8 cellular contexts compared by ENCODE assay signal in genomic region chr3:107810195-107811071, GRCh38.
DNase-seq lines count a peak whose midpoint lies in the region; ATAC-seq and TF ChIP-seq lines count a peak whose summit lies in the region.
"Had no signal": no experiment of that assay in that cellular context is flagged by ENCODE, and none has a peak within 500 bp of the region (broad histone marks: within the 10 kb centered on the region; RNA-seq: fewer than 3 reads in every experiment).

No MANE protein-coding gene starts in this region.

- H3K27me3 Mint-ChIP-seq in activated B cell treated with CpG ODN at 0.5 μM for 24 hours (no peaks in the 10 kb centered on the region), Caco-2 (ENCODE audit: insufficient read depth, unreplicated experiment) (peaks cover 3% of the 10 kb centered on the region)

- H3K9me3 ChIP-seq in Caco-2 = no peaks in the 10 kb centered on the region
- H3K9me3 ChIP-seq: ascending aorta had no signal

- ATAC-seq in GM19468 (IDR thresholded peaks at IDR 0.05; ENCODE audit: extremely low read depth, unreplicated experiment) (peak; percentile 33), HG03469 (IDR thresholded peaks at IDR 0.05; ENCODE audit: unreplicated experiment) (peak; percentile 49), activated B cell treated with CpG ODN at 0.5 μM for 24 hours (ENCODE audit: low read depth) (peak; percentile 45)

- H3K4me1 ChIP-seq in Caco-2 = no peaks in the 10 kb centered on the region

- H3K27me3 ChIP-seq in Caco-2 (replicated peaks; ENCODE audit: control insufficient read depth, insufficient read depth, low read length) = no peaks in the 10 kb centered on the region
- H3K27me3 ChIP-seq: ascending aorta had no signal

- intact Hi-C loops in activated B cell treated with CpG ODN at 0.5 μM for 24 hours (cut with micrococcal nuclease) = loop anchor here (5.0 kb wide), 1 partner anchor 117 kb away; no protein-coding TSS in a partner anchor
- intact Hi-C loops in Caco-2 (cut with micrococcal nuclease; ENCODE audit: unreplicated experiment) = no loop called here

- peaks cover 15% of the 10 kb centered on the region for H3K4me1 Mint-ChIP-seq in activated B cell treated with CpG ODN at 0.5 μM for 24 hours
- H3K4me1 Mint-ChIP-seq in Caco-2 (ENCODE audit: low read depth, unreplicated experiment) = peaks cover 5% of the 10 kb centered on the region

- POLR2A ChIA-PET in activated B cell treated with CpG ODN at 0.5 μM for 24 hours (lab: Charles Lee) = no interaction called here
- POLR2A ChIA-PET in Caco-2 (lab: Charles Lee) = no interaction called here

- H3K4me3 Mint-ChIP-seq in activated B cell treated with CpG ODN at 0.5 μM for 24 hours (no peak overlapping the region), Caco-2 (ENCODE audit: unreplicated experiment) (no peak overlapping the region)

- H3K9me3 Mint-ChIP-seq in activated B cell treated with CpG ODN at 0.5 μM for 24 hours (no peaks in the 10 kb centered on the region), Caco-2 (ENCODE audit: unreplicated experiment) (no peaks in the 10 kb centered on the region)

- H3K36me3 ChIP-seq in Caco-2 (ENCODE audit: control insufficient read depth, insufficient read depth, low read length) = no peaks in the 10 kb centered on the region

- CTCF ChIA-PET in activated B cell treated with CpG ODN at 0.5 μM for 24 hours (lab: Charles Lee) (no interaction called here), Caco-2 (lab: Charles Lee) (no interaction called here)

- TF ChIP-seq CTCF in activated B cell treated with CpG ODN at 0.5 μM for 24 hours (IDR thresholded peaks at IDR 0.05) (no peak), Caco-2 (IDR thresholded peaks at IDR 0.05; ENCODE audit: insufficient read depth in 1 of 2, low read depth in 1 of 2, low read length in 1 of 2, severe bottlenecking in 1 of 2, unreplicated experiment in 1 of 2) (no peak)

- H3K27ac Mint-ChIP-seq in activated B cell treated with CpG ODN at 0.5 μM for 24 hours (peak overlapping the region; percentile 53), Caco-2 (ENCODE audit: unreplicated experiment) (no peak overlapping the region)

- BruUV-seq in Caco-2 (replicated peaks; lab: Mats Ljungman, UMichigan) = no TSS peak

- no peak for DNase-seq in activated B cell treated with CpG ODN at 0.5 μM for 24 hours
- peak; percentile 97 for DNase-seq in renal cortical epithelial cell (ENCODE audit: low read depth)
- DNase-seq in GM19240 (ENCODE audit: insufficient read length, low spot score) = no peak
- DNase-seq in DMS153 (lab: John Stamatoyannopoulos, UW) = no peak
- DNase-seq in Caco-2 = no peak

- H3K36me3 Mint-ChIP-seq in activated B cell treated with CpG ODN at 0.5 μM for 24 hours (ENCODE audit: low read depth) (peaks cover 40% of the 10 kb centered on the region), Caco-2 (ENCODE audit: insufficient read depth, unreplicated experiment) (no peaks in the 10 kb centered on the region)

- no peak overlapping the region for H3K4me3 ChIP-seq in Caco-2 (ENCODE audit: low read depth, low read length)
- H3K4me3 ChIP-seq: ascending aorta had no signal
